ENCODE assay signal across 17 cellular contexts in the genomic region with DNA sequence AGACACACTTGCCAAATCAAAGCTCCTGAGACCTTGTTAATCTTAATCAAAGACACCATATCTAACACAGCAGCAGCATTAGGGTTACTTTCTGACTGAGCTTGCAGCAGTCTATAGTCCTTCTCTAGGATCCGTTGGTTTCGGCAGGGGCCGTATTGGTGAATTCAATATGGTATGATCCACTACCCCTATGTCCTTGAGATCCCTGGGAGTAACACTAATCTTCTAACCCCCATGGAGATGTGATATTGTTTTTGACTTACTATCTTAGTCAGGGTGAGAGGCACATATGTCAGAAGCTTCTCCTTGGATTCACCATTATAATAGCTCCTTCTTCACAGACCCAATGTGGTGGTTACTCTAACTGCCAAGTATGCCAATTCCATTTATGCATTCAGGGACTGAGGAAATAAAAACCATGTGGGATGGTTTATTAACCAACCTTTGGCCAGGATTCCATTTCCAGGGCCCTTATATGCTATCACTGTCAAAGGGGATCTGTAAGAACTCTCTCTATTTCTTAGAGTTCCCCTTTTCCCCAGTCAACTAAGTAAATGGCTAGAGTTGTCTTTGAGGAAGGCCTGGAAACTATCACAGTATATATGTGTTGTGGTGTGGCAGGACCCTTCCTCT.
DNase-seq lines count a peak whose midpoint lies in the region; ATAC-seq and TF ChIP-seq lines count a peak whose summit lies in the region.
"Had no signal": no experiment of that assay in that cellular context is flagged by ENCODE, and none has a peak within 500 bp of the region (broad histone marks: within the 10 kb centered on the region; RNA-seq: fewer than 3 reads in every experiment).

No MANE protein-coding gene starts in this region.

- no peak overlapping the region for H3K4me3 ChIP-seq in AG10803 (ENCODE audit: low read length)
- H3K4me3 ChIP-seq: BLaER1 treated with 17β-estradiol and CSF1 and Interleukin-3, amounts not matched to agents 10 nM and 100 nM; GM23248 had no signal

- DNase-seq in AG10803 (ENCODE audit: low read depth) (peak; percentile 58), fibroblast of peridontal ligament (ENCODE audit: extremely low read depth) (peak; percentile 80), amniotic stem cell (lab: John Stamatoyannopoulos, UW) (no peak)
- DNase-seq in activated naive CD4-positive, alpha-beta T cell treated with anti-CD3 and anti-CD28 coated beads, Interleukin-2, amount 50 U/mL, for 16 hours, result no peak
- DNase-seq: AML-193; BE2C; CD4-positive, alpha-beta T cell; CD8-positive, alpha-beta memory T cell; DMS 273 treated with DMSO at 0.1 percent for 48 hours; DMS79 treated with DMSO at 0.1 percent for 48 hours; GF-D8; GM23248; H7; HCEC 1CT had no signal

- peak; percentile 86 for ATAC-seq in SK-N-SH treated with all-trans-retinoic acid at 6 μM for 48 hours
- ATAC-seq in GM21367 (IDR thresholded peaks at IDR 0.05; ENCODE audit: unreplicated experiment), result no peak

- TF ChIP-seq CTCF in AG10803 (conservative IDR thresholded peaks at IDR 0.05; ENCODE audit: low read length), result no peak

TF ChIP-seq in SK-N-SH treated with all-trans-retinoic acid at 6 μM for 48 hours, 23 proteins besides CTCF, POLR2A, EP300 and RAD21:
- TF ChIP-seq TOX (CRISPR knock-in tag; IDR thresholded peaks at IDR 0.05; ENCODE audit: borderline replicate concordance) (peak; percentile 11), PPARA (CRISPR knock-in tag; IDR thresholded peaks at IDR 0.05; ENCODE audit: borderline replicate concordance) (no peak)

Comparison
In these comparisons a context has a peak if more than half of its experiments do, and no peak if none do; other contexts are left out.
1. DNase-seq: peak in AG10803 (single experiment) and fibroblast of peridontal ligament (single experiment); none in amniotic stem cell (single experiment) and activated naive CD4-positive, alpha-beta T cell treated with anti-CD3 and anti-CD28 coated beads, Interleukin-2, amount 50 U/mL, for 16 hours (single experiment).